In the genomic region with DNA sequence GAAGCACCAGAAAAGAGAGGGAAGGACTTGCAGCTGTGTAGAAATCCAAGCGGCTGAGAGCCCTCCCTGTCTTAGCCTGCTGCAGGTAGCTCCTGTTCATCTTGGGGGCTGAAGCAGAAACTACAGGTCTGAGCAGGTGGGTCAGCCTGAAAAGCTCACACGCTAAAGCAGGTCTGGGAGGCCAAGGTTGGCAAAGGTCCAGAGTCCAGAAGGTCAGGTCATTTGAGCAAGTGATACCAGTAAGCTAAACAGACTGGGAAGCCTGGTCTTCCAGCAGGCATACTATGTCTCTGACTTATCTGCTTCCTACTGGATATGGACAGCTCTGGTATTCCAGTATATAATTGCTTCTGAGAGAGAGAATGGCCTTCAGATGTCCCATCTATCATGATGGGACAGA, we compare ENCODE assay signal across 23 cellular contexts.
"Had no signal": no experiment of that assay in that cellular context is flagged by ENCODE, and none has a peak within 500 bp of the region (broad histone marks: within the 10 kb centered on the region; RNA-seq: fewer than 3 reads in every experiment).

No MANE protein-coding gene starts in this region.

- H3K27me3 ChIP-seq: esophagus squamous epithelium, right atrium auricular region, stomach, testis had no signal

- H3K36me3 ChIP-seq: right atrium auricular region had no signal

- H3K4me3 ChIP-seq: coronary artery, esophagus squamous epithelium, right atrium auricular region, stomach, testis had no signal

- H3K27me3 Mint-ChIP-seq: activated B cell treated with CpG ODN at 0.5 μM for 24 hours; activated CD8-positive, alpha-beta memory T cell treated with anti-CD3 and anti-CD28 coated beads, Interleukin-2, amount 10 ng/mL, durations not matched to agents 7 days and 5 days; activated naive CD8-positive, alpha-beta T cell; brain; progenitor cell of endocrine pancreas had no signal

- H3K4me1 Mint-ChIP-seq: nephron had no signal

- DNase-seq: activated B cell treated with CpG ODN at 0.5 μM for 24 hours; activated CD8-positive, alpha-beta memory T cell treated with anti-CD3 and anti-CD28 coated beads, Interleukin-2, amount 10 ng/mL, durations not matched to agents 7 days and 5 days; activated gamma-delta T cell treated with Interleukin-2 at 50 U/mL for 16 hours; activated T-cell treated with anti-CD3 and anti-CD28 coated beads, Interleukin-2, amount 50 U/mL, for 48 hours; amniotic stem cell; central memory CD4-positive, alpha-beta T cell; esophagus squamous epithelium; glutamatergic neuron; hypothalamus; kidney; left ventricle myocardium superior; mesendoderm; nucleus accumbens; stomach; SW 1271; testis had no signal

- H3K27ac Mint-ChIP-seq: activated B cell treated with CpG ODN at 0.5 μM for 24 hours; activated CD8-positive, alpha-beta memory T cell treated with anti-CD3 and anti-CD28 coated beads, Interleukin-2, amount 10 ng/mL, durations not matched to agents 7 days and 5 days; activated naive CD8-positive, alpha-beta T cell; brain; nephron; progenitor cell of endocrine pancreas; T-helper 2 cell treated with Interferon-gamma antibody and Interleukin-4, amounts not matched to agents 5 μg/mL and 100 μg/mL, for 36 hours had no signal

- H3K9me3 ChIP-seq: esophagus squamous epithelium, right atrium auricular region, stomach, testis had no signal

- H3K4me3 Mint-ChIP-seq: activated B cell treated with CpG ODN at 0.5 μM for 24 hours; activated CD8-positive, alpha-beta memory T cell treated with anti-CD3 and anti-CD28 coated beads, Interleukin-2, amount 10 ng/mL, durations not matched to agents 7 days and 5 days; activated naive CD8-positive, alpha-beta T cell; brain; nephron; T-helper 2 cell treated with Interferon-gamma antibody and Interleukin-4, amounts not matched to agents 5 μg/mL and 100 μg/mL, for 36 hours had no signal

- H3K9me3 Mint-ChIP-seq: activated B cell treated with CpG ODN at 0.5 μM for 24 hours; brain; nephron; T-helper 2 cell treated with Interferon-gamma antibody and Interleukin-4, amounts not matched to agents 5 μg/mL and 100 μg/mL, for 36 hours had no signal

- H3K27ac ChIP-seq: coronary artery, esophagus squamous epithelium, right atrium auricular region, stomach, testis had no signal

- H3K4me1 ChIP-seq: esophagus squamous epithelium, right atrium auricular region, stomach, testis had no signal
